ENCODE assay signal across 1 cellular context in the genomic region with DNA sequence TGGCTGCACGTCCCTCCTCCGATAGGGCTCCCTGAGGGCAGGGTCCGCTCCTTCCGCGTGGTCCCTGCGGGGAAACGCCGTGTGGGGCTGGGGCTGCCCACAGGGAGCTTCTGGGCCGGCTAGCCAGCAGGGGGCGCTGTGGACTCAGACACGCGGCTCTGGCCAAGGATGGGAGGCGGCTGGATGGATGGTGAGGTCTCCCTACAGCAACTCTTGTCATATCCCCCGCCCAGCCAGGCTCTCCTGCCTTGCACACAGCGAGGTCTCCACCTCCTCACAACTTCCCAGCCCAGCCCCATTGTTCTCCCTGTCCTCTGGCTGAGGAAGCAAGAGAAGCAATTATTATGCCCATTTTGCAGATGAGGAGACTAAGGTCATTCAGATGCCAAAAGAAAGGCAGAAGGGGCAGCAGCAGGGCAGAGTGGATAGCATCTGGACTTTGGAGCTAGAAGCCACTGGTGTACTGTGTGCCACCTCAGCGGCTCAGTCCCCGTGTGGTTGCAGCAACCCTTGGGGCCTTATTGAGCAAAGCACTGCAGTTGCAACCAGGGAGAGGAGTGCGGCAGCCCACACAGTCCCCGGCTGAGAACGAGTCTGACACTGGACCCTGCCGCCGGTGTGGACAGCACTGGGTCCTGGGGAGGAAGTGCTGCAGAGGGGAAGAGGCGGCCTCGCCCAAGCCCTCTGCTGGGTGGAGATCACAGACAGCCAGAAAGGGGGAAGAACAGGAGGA.
TF ChIP-seq lines count a peak whose summit lies in the region.

No MANE protein-coding gene starts in this region.

TF ChIP-seq in liver, 16 proteins besides CTCF, POLR2A, EP300 and RAD21 (continued from another document):
- TF ChIP-seq NR2F2 (IDR thresholded peaks at IDR 0.05) (no peak), TAF1 (conservative IDR thresholded peaks at IDR 0.05) (no peak)
TF ChIP-seq in liver: peak in this region for 3.
